ENCODE assay signal across 9 cellular contexts in the genomic region with DNA sequence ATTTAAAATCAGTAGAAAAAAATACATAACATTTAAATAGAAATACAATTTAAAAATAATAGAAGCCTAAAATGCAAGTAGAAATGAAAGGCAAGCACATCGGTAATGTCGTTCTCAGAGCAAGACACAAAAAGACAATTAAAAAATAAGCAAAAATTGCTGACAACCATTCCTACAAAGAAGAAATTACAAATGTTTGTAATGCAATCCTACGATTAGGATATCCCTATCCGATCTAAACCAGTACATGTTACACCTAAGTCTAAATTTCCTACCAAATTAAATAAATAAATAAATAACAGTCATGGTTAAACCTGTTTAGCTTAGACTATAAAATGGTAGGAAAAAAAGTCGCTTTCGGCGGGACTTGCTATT.
DNase-seq lines count a peak whose midpoint lies in the region; ATAC-seq and TF ChIP-seq lines count a peak whose summit lies in the region.
"Had no signal": no experiment of that assay in that cellular context is flagged by ENCODE, and none has a peak within 500 bp of the region (broad histone marks: within the 10 kb centered on the region; RNA-seq: fewer than 3 reads in every experiment).

No MANE protein-coding gene starts in this region.

- no peak for TF ChIP-seq EP300 in stomach (IDR thresholded peaks at IDR 0.05)

- H3K36me3 ChIP-seq in fibroblast of lung (ENCODE audit: control insufficient read depth, insufficient read depth, low read length), result no peaks in the 10 kb centered on the region
- no peaks in the 10 kb centered on the region for H3K36me3 ChIP-seq in stomach

- peaks cover 13% of the 10 kb centered on the region for H3K27me3 Mint-ChIP-seq in T-helper 1 cell treated with Interleukin-12 subunit alpha and Interleukin-12 subunit beta and Interleukin-4 antibody, amounts not matched to agents 30 μg/mL and 1 μg/mL, for 36 hours (ENCODE audit: low read depth)
- H3K27me3 Mint-ChIP-seq in T-cell, result no peaks in the 10 kb centered on the region

- H3K27ac ChIP-seq in fibroblast of lung (ENCODE audit: insufficient read depth, low read length), result peak overlapping the region; percentile 93
- H3K27ac ChIP-seq in stomach, result peak overlapping the region; percentile 16 to 94 (median 88)

- intact Hi-C loops in stomach (cut with DNase I; ENCODE audit: low total_unique reads), result no loop called here

- peaks cover 33% of the 10 kb centered on the region for H3K4me1 Mint-ChIP-seq in T-helper 1 cell treated with Interleukin-12 subunit alpha and Interleukin-12 subunit beta and Interleukin-4 antibody, amounts not matched to agents 30 μg/mL and 1 μg/mL, for 36 hours (ENCODE audit: low read depth)
- H3K4me1 Mint-ChIP-seq in T-cell, result peaks cover 34 to 45% (median 42%) of the 10 kb centered on the region in 3 donors

- H3K9me3 Mint-ChIP-seq in T-helper 1 cell treated with Interleukin-12 subunit alpha and Interleukin-12 subunit beta and Interleukin-4 antibody, amounts not matched to agents 30 μg/mL and 1 μg/mL, for 36 hours, result no peaks in the 10 kb centered on the region
- H3K9me3 Mint-ChIP-seq in T-cell, result peaks cover 0 to 12% (median 7%) of the 10 kb centered on the region in 3 donors

- peak overlapping the region; percentile 1 to 70 (median 34) for H3K4me3 ChIP-seq in fibroblast of lung (replicated peaks in 1 of 4; ENCODE audit: control extremely low read depth in 1 of 4, insufficient read depth in 1 of 4, low read depth in 3 of 4, low read length in 4 of 4)
- H3K4me3 ChIP-seq in stomach, result peak overlapping the region; percentile 15 to 55 (median 50)

- 18 to 30% (median 20%) methylated on average over 7 of the region's 7 CpGs for WGBS in stomach, 5 donors

- H3K9me3 ChIP-seq in fibroblast of lung (ENCODE audit: control insufficient read depth, insufficient read depth, low read depth, low read length), result no peaks in the 10 kb centered on the region
- peaks cover 0 to 35% (median 13%) of the 10 kb centered on the region in 4 donors for H3K9me3 ChIP-seq in stomach

- H3K36me3 Mint-ChIP-seq in T-helper 1 cell treated with Interleukin-12 subunit alpha and Interleukin-12 subunit beta and Interleukin-4 antibody, amounts not matched to agents 30 μg/mL and 1 μg/mL, for 36 hours (ENCODE audit: low read depth), result peaks cover 8% of the 10 kb centered on the region
- H3K36me3 Mint-ChIP-seq in T-cell, result peaks cover 11% of the 10 kb centered on the region

- peak overlapping the region; percentile 90 for H3K4me3 Mint-ChIP-seq in T-helper 1 cell treated with Interleukin-12 subunit alpha and Interleukin-12 subunit beta and Interleukin-4 antibody, amounts not matched to agents 30 μg/mL and 1 μg/mL, for 36 hours
- peak overlapping the region; percentile 89 to 98 (median 96) for H3K4me3 Mint-ChIP-seq in T-cell

- H3K27ac Mint-ChIP-seq in T-helper 1 cell treated with Interleukin-12 subunit alpha and Interleukin-12 subunit beta and Interleukin-4 antibody, amounts not matched to agents 30 μg/mL and 1 μg/mL, for 36 hours, result peak overlapping the region; percentile 99
- peak overlapping the region; percentile 99 to 100 for H3K27ac Mint-ChIP-seq in T-cell

- TF ChIP-seq POLR2A in stomach (IDR thresholded peaks at IDR 0.05), result no peak

- H3K4me1 ChIP-seq in fibroblast of lung (ENCODE audit: control insufficient read depth, extremely low read depth, insufficient read depth, low read length) (peaks cover 9% of the 10 kb centered on the region), stomach (peaks cover 18 to 48% (median 31%) of the 10 kb centered on the region in 4 donors)

- H2AFZ ChIP-seq in fibroblast of lung (ENCODE audit: low read length), result no peak overlapping the region

- no peaks in the 10 kb centered on the region for H3K27me3 ChIP-seq in fibroblast of lung (ENCODE audit: control insufficient read depth, insufficient read depth, low read length)
- H3K27me3 ChIP-seq in stomach, result peaks cover 27 to 100% (median 61%) of the 10 kb centered on the region in 3 donors

- POLR2A ChIA-PET in T-cell (lab: Charles Lee), result interaction anchor here (0.6 to 4.5 kb wide), 20 partner anchors 12 to 650 kb away, joined by 3 to 70 read pairs (median 5); a partner anchor contains a TSS

- TF ChIP-seq CTCF in fibroblast of lung (conservative IDR thresholded peaks at IDR 0.05 in 1 of 2, IDR thresholded peaks at IDR 0.05 in 1 of 2; ENCODE audit: low read depth in 1 of 2, low read length in 2 of 2) (no peak), stomach (IDR thresholded peaks at IDR 0.05) (no peak)

- peak overlapping the region; percentile 71 for H3K4me2 ChIP-seq in fibroblast of lung (ENCODE audit: extremely low read depth, insufficient read depth, low read length)

- peak overlapping the region; percentile 33 for H3K9ac ChIP-seq in fibroblast of lung (ENCODE audit: insufficient read depth, low read length)

- no peaks in the 10 kb centered on the region for H4K20me1 ChIP-seq in fibroblast of lung (ENCODE audit: control insufficient read depth, extremely low read depth, insufficient read depth, low read length)

- no peak for ATAC-seq in T-cell (replicated peaks in 1 of 4)

- CTCF ChIA-PET in T-cell (lab: Charles Lee), result interaction anchor here (0.5 to 5.2 kb wide), 19 partner anchors 10 to 534 kb away, joined by 3 to 64 read pairs (median 4); a partner anchor contains a TSS

- no peak for DNase-seq in T-helper 1 cell
- no peak for DNase-seq in T-cell
- no peak for DNase-seq in fibroblast of lung (ENCODE audit: low read depth in 2 of 2)
- no peak for DNase-seq in stomach
- no peak for DNase-seq in DMS53 (lab: John Stamatoyannopoulos, UW)
- DNase-seq in putamen (ENCODE audit: low spot score), result no peak
- DNase-seq in occipital lobe (lab: John Stamatoyannopoulos, UW), result no peak
- DNase-seq: cerebellar nuclear complex had no signal

- peaks cover 12% of the 10 kb centered on the region for H3K79me2 ChIP-seq in fibroblast of lung (ENCODE audit: control insufficient read depth, insufficient read depth, low read length)
